In the genomic region with DNA sequence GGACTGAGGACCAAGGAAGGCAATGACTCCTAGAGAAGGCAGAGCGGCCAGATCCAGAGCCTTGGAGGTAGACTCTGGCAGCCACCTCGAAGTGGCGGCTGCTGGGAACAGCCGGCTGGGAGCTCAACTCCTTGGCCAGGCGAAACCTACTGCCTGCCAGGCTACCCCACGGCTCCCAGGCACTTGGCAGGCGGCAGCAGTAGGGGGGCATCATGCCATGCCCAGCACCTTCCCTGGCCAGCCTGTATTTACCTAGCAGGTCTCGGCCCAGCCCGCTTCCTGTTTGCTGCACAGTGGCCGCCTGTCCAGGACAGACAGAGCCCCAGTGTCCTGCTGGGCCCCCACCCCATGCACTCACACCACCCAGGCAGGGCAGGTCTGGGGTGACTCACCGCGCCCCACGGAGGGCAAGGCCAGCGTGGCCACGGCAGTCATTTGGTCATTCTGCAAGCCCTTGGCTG, we compare ENCODE assay signal across 16 cellular contexts. TPM values are rescaled to one million over a fixed set of nuclear protein-coding genes. Genes with fewer than 3 reads are reported as not detected.
DNase-seq lines count a peak whose midpoint lies in the region; ATAC-seq and TF ChIP-seq lines count a peak whose summit lies in the region.
"Had no signal": no experiment of that assay in that cellular context is flagged by ENCODE, and none has a peak within 500 bp of the region (broad histone marks: within the 10 kb centered on the region; RNA-seq: fewer than 3 reads in every experiment).

No MANE protein-coding gene starts in this region.

- H3K79me2 ChIP-seq in SK-N-SH (ENCODE audit: insufficient read depth): no peaks in the 10 kb centered on the region

- TF ChIP-seq CTCF in SK-N-SH (IDR thresholded peaks at IDR 0.05) (no peak), WERI-Rb-1 (IDR thresholded peaks at IDR 0.05; ENCODE audit: low read depth, low read length) (no peak), thoracic aorta (IDR thresholded peaks at IDR 0.05) (no peak), thyroid gland (IDR thresholded peaks at IDR 0.05) (no peak)

- no peak for TF ChIP-seq EP300 in SK-N-SH (IDR thresholded peaks at IDR 0.05; ENCODE audit: borderline replicate concordance in 1 of 2, low read depth in 1 of 2, low read length in 1 of 2)

- H3F3A ChIP-seq in SK-N-SH (replicated peaks; ENCODE audit: insufficient read depth): no peaks in the 10 kb centered on the region

- 93% methylated on average over 3 of the region's 15 CpGs for WGBS in SK-N-SH (ENCODE audit: low lambda C conversion rate)
- whole genome bisulfite sequencing in thyroid gland, 2 donors: 69 to 79% methylated on average over 6 to 15 of the region's 15 CpGs

- H3K9ac ChIP-seq in SK-N-SH: no peak overlapping the region

- H2AFZ ChIP-seq in SK-N-SH (ENCODE audit: low read depth): no peak overlapping the region

- DNase-seq in SK-N-SH (no peak), WERI-Rb-1 (no peak), left ventricle myocardium superior (peak; percentile 66), thoracic aorta (ENCODE audit: low spot score) (no peak), T-helper 9 cell (no peak), thyroid gland (no peak)
- DNase-seq: activated CD4-positive, alpha-beta T cell treated with anti-CD3 and anti-CD28 coated beads, Interleukin-2, amount 10 ng/mL, durations not matched to agents 7 days and 5 days; DMS153; NCI-H1436 treated with DMSO at 0.1 percent for 48 hours; nephron progenitor cell; NK-92 treated with Interleukin-12 subunit alpha and Interleukin-12 subunit beta, amount 100 ng/mL, for 24 hours; T-cell; transverse colon had no signal

- TF ChIP-seq RAD21 in SK-N-SH (IDR thresholded peaks at IDR 0.05; ENCODE audit: low read length): no peak

- no peak for TF ChIP-seq POLR2A in thyroid gland (IDR thresholded peaks at IDR 0.05)

- H3K36me3 ChIP-seq in SK-N-SH (replicated peaks in 1 of 2; ENCODE audit: control insufficient read depth in 1 of 2, insufficient read depth in 2 of 2, low read length in 1 of 2): no peaks in the 10 kb centered on the region
- H3K36me3 ChIP-seq in WERI-Rb-1: no peaks in the 10 kb centered on the region
- no peaks in the 10 kb centered on the region for H3K36me3 ChIP-seq in thoracic aorta
- H3K36me3 ChIP-seq in thyroid gland: no peaks in the 10 kb centered on the region
- H3K36me3 ChIP-seq: transverse colon had no signal

- no peaks in the 10 kb centered on the region for H3K9me2 ChIP-seq in SK-N-SH

- H3K9me3 ChIP-seq in SK-N-SH (no peaks in the 10 kb centered on the region), WERI-Rb-1 (ENCODE audit: severe bottlenecking) (no peaks in the 10 kb centered on the region), thoracic aorta (no peaks in the 10 kb centered on the region), thyroid gland (no peaks in the 10 kb centered on the region)
- H3K9me3 ChIP-seq: transverse colon had no signal

- intact Hi-C loops in left ventricle myocardium superior (cut with micrococcal nuclease) (no loop called here), thyroid gland (cut with DNase I) (no loop called here)

- no peak overlapping the region for H3K4me2 ChIP-seq in SK-N-SH

- POLR2A ChIA-PET in SK-N-SH (lab: Yijun Ruan, JAX): no interaction called here

- CTCF ChIA-PET in SK-N-SH (lab: Yijun Ruan, JAX): interaction anchor here (0.6 to 1.3 kb wide), 4 partner anchors 17 to 48 kb away, joined by 3 read pairs; no protein-coding TSS in a partner anchor

- peaks cover 0 to 2% of the 10 kb centered on the region in 2 experiments; a peak in 1 of 4 replicates for H3K4me1 ChIP-seq in SK-N-SH (ENCODE audit: control insufficient read depth in 1 of 2, insufficient read depth in 2 of 2, low read depth in 1 of 2, low read length in 1 of 2)
- H3K4me1 ChIP-seq in thoracic aorta (ENCODE audit: control insufficient read depth in 1 of 2, low read depth in 2 of 2): peaks cover 0 to 16% of the 10 kb centered on the region in 2 donors
- H3K4me1 ChIP-seq in thyroid gland: no peaks in the 10 kb centered on the region
- H3K4me1 ChIP-seq: transverse colon had no signal

- ATAC-seq in SK-N-SH treated with all-trans-retinoic acid at 6 μM for 48 hours (peak; percentile 23), left ventricle myocardium superior (peak; percentile 94), thoracic aorta (ENCODE audit: insufficient number of reproducible peaks, low FRiP score, low read depth) (no peak), GM18519 (IDR thresholded peaks at IDR 0.05; ENCODE audit: low FRiP score, unreplicated experiment) (no peak)
- ATAC-seq: T-cell had no signal

- H3K27ac ChIP-seq in SK-N-SH (ENCODE audit: low read depth in 2 of 2, low read length in 1 of 2) (no peak overlapping the region), WERI-Rb-1 (peak overlapping the region; percentile 88), thoracic aorta (no peak overlapping the region), thyroid gland (no peak overlapping the region)
- H3K27ac ChIP-seq: transverse colon had no signal

- no peaks in the 10 kb centered on the region for H3K27me3 ChIP-seq in SK-N-SH (ENCODE audit: insufficient read depth)
- H3K27me3 ChIP-seq in WERI-Rb-1 (ENCODE audit: insufficient read depth, low read depth, severe bottlenecking): no peaks in the 10 kb centered on the region
- H3K27me3 ChIP-seq in thoracic aorta (replicated peaks; ENCODE audit: insufficient read depth): no peaks in the 10 kb centered on the region
- H3K27me3 ChIP-seq in thyroid gland: no peaks in the 10 kb centered on the region

- H3K4me3 ChIP-seq in SK-N-SH (ENCODE audit: low read depth in 2 of 2, low read length in 1 of 2): no peak overlapping the region
- no peak overlapping the region for H3K4me3 ChIP-seq in WERI-Rb-1 (ENCODE audit: low read depth, low read length)
- peak overlapping the region; percentile 26 for H3K4me3 ChIP-seq in thoracic aorta
- H3K4me3 ChIP-seq in thyroid gland (replicated peaks in 1 of 3): no peak overlapping the region
- H3K4me3 ChIP-seq: skin epidermis, transverse colon had no signal

- H4K20me1 ChIP-seq in SK-N-SH (ENCODE audit: insufficient read depth): no peaks in the 10 kb centered on the region

TF ChIP-seq in SK-N-SH treated with all-trans-retinoic acid at 6 μM for 48 hours, 23 proteins besides CTCF, POLR2A, EP300 and RAD21:
- TF ChIP-seq PPARA (CRISPR knock-in tag; IDR thresholded peaks at IDR 0.05; ENCODE audit: borderline replicate concordance) (no peak), ZFP30 (CRISPR knock-in tag; IDR thresholded peaks at IDR 0.05) (no peak)
TF ChIP-seq in SK-N-SH treated with all-trans-retinoic acid at 6 μM for 48 hours: peak in this region for 0.

TF ChIP-seq in SK-N-SH, 30 proteins besides CTCF, POLR2A, EP300 and RAD21:
- TF ChIP-seq YY1 (IDR thresholded peaks at IDR 0.05; ENCODE audit: low read depth) (no peak), GABPA (IDR thresholded peaks at IDR 0.05; ENCODE audit: low read depth) (no peak), RXRA (IDR thresholded peaks at IDR 0.05; ENCODE audit: borderline replicate concordance, low read depth) (no peak), TEAD4 (IDR thresholded peaks at IDR 0.05; ENCODE audit: borderline replicate concordance, insufficient read depth) (no peak), GATA2 (CRISPR knock-in tag; IDR thresholded peaks at IDR 0.05) (no peak), FOXM1 (IDR thresholded peaks at IDR 0.05; ENCODE audit: low read depth) (no peak), MXI1 (IDR thresholded peaks at IDR 0.05; ENCODE audit: low read depth, low read length) (no peak)
- TF ChIP-seq, protein P1, sequence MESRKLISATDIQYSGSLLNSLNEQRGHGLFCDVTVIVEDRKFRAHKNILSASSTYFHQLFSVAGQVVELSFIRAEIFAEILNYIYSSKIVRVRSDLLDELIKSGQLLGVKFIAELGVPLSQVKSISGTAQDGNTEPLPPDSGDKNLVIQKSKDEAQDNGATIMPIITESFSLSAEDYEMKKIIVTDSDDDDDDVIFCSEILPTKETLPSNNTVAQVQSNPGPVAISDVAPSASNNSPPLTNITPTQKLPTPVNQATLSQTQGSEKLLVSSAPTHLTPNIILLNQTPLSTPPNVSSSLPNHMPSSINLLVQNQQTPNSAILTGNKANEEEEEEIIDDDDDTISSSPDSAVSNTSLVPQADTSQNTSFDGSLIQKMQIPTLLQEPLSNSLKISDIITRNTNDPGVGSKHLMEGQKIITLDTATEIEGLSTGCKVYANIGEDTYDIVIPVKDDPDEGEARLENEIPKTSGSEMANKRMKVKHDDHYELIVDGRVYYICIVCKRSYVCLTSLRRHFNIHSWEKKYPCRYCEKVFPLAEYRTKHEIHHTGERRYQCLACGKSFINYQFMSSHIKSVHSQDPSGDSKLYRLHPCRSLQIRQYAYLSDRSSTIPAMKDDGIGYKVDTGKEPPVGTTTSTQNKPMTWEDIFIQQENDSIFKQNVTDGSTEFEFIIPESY (IDR thresholded peaks at IDR 0.05; ENCODE audit: borderline replicate concordance, low read depth): no peak

RNA-seq across cellular contexts. Expression of a gene that starts 10.2 kb away (rescaled TPM):
- polyA plus RNA-seq in SK-N-SH (2012; rRNA removed): 5.2 and 5.4 TPM in 2 replicates
- polyA plus RNA-seq in SK-N-SH (2012; cell fraction: cytosol; rRNA removed): 2.1 and 3.2 TPM in 2 replicates
- 7.3 and 8.9 TPM in 2 replicates for polyA plus RNA-seq in SK-N-SH (2012; cell fraction: nucleus; rRNA removed)
- total RNA-seq in left ventricle myocardium superior (0.25 TPM), thoracic aorta (1 to 10 TPM; 2.0 to 5.7 TPM), thyroid gland (1 to 10 TPM in 2 of 4 donors, under 1 TPM in 1, not detected in 1; 0.39 to 1.6 (median 1.3) TPM)
- total RNA-seq: T-cell had no signal

RNA-seq across cellular contexts. Expression of a gene that starts 57.4 kb away (rescaled TPM):
- 16.9 and 23.0 TPM in 2 replicates for polyA plus RNA-seq in SK-N-SH (2012; rRNA removed)
- 20.3 and 20.5 TPM in 2 replicates for polyA plus RNA-seq in SK-N-SH (2012; cell fraction: cytosol; rRNA removed)
- polyA plus RNA-seq in SK-N-SH (2012; cell fraction: nucleus; rRNA removed): 6.1 and 10.8 TPM in 2 replicates
- total RNA-seq in left ventricle myocardium superior (19.8 TPM), thoracic aorta (10 to 100 TPM; 42.4 to 48.9 TPM), thyroid gland (10 to 100 TPM; 49.9 to 72.0 (median 60.2) TPM)

Comparison
In these comparisons a context has a peak if more than half of its experiments do, and no peak if none do; other contexts are left out.
1. ATAC-seq: peak in SK-N-SH treated with all-trans-retinoic acid at 6 μM for 48 hours (single experiment) and left ventricle myocardium superior (single experiment); none in thoracic aorta (single experiment) and GM18519 (single experiment).